ENCODE assay signal across 8 cellular contexts in genomic region chr3:14946749-14947104, GRCh38.
A peak's percentile ranks its signal among the peaks of the same experiment; 100 is the strongest.
DNase-seq lines count a peak whose midpoint lies in the region; ATAC-seq and TF ChIP-seq lines count a peak whose summit lies in the region.

No MANE protein-coding gene starts in this region.

- ATAC-seq in RWPE2 (ENCODE audit: low read depth), result no peak

- no peaks in the 10 kb centered on the region for H3K27me3 ChIP-seq in RWPE2 (ENCODE audit: insufficient read depth, poor library complexity, severe bottlenecking)
- no peaks in the 10 kb centered on the region for H3K27me3 ChIP-seq in rectal smooth muscle tissue (ENCODE audit: control insufficient read depth, insufficient read depth, low read length)

- DNase-seq in RWPE2 (ENCODE audit: low spot score), result no peak
- peak; percentile 27 for DNase-seq in fibroblast of peridontal ligament (ENCODE audit: extremely low read depth)
- DNase-seq in stimulated activated CD4-positive, alpha-beta T cell treated with anti-CD3 and anti-CD28 coated beads, Interleukin-2, amount 100 ng/mL, for 48 hours, result no peak
- no peak for DNase-seq in LoVo (ENCODE audit: low spot score)
- DNase-seq in EL, result no peak
- DNase-seq in DMS53 treated with DMSO at 0.1 percent for 48 hours (lab: John Stamatoyannopoulos, UW; ENCODE audit: unreplicated experiment), result no peak

- peak overlapping the region; percentile 93 for H3K27ac ChIP-seq in RWPE2 (ENCODE audit: poor library complexity, severe bottlenecking)
- H3K27ac ChIP-seq in rectal smooth muscle tissue (ENCODE audit: low read depth, low read length), result peak overlapping the region; percentile 99

- no peaks in the 10 kb centered on the region for H3K9me3 ChIP-seq in RWPE2 (ENCODE audit: severe bottlenecking)

- H3K36me3 ChIP-seq in RWPE2 (ENCODE audit: low read depth) (peaks cover 44% of the 10 kb centered on the region), rectal smooth muscle tissue (ENCODE audit: control insufficient read depth, insufficient read depth, low read length) (peaks cover 8% of the 10 kb centered on the region)

- TF ChIP-seq CTCF in RWPE2 (IDR thresholded peaks at IDR 0.05; ENCODE audit: poor library complexity, severe bottlenecking), result no peak

- H3K4me3 ChIP-seq in GM08714 (ENCODE audit: low read length), result peak overlapping the region; percentile 89
- H3K4me3 ChIP-seq in RWPE2 (ENCODE audit: severe bottlenecking), result peak overlapping the region; percentile 90
- peak overlapping the region; percentile 90 for H3K4me3 ChIP-seq in rectal smooth muscle tissue (ENCODE audit: low read length)

- peak overlapping the region; percentile 97 for H3K9ac ChIP-seq in rectal smooth muscle tissue (ENCODE audit: low read length)

- H3K4me1 ChIP-seq in RWPE2 (ENCODE audit: insufficient read depth, poor library complexity, severe bottlenecking), result peaks cover 15% of the 10 kb centered on the region
- H3K4me1 ChIP-seq in rectal smooth muscle tissue (ENCODE audit: control insufficient read depth, insufficient read depth, low read length), result peaks cover 17% of the 10 kb centered on the region
